Comparison of ENCODE assay signal across 8 cellular contexts in the genomic region with DNA sequence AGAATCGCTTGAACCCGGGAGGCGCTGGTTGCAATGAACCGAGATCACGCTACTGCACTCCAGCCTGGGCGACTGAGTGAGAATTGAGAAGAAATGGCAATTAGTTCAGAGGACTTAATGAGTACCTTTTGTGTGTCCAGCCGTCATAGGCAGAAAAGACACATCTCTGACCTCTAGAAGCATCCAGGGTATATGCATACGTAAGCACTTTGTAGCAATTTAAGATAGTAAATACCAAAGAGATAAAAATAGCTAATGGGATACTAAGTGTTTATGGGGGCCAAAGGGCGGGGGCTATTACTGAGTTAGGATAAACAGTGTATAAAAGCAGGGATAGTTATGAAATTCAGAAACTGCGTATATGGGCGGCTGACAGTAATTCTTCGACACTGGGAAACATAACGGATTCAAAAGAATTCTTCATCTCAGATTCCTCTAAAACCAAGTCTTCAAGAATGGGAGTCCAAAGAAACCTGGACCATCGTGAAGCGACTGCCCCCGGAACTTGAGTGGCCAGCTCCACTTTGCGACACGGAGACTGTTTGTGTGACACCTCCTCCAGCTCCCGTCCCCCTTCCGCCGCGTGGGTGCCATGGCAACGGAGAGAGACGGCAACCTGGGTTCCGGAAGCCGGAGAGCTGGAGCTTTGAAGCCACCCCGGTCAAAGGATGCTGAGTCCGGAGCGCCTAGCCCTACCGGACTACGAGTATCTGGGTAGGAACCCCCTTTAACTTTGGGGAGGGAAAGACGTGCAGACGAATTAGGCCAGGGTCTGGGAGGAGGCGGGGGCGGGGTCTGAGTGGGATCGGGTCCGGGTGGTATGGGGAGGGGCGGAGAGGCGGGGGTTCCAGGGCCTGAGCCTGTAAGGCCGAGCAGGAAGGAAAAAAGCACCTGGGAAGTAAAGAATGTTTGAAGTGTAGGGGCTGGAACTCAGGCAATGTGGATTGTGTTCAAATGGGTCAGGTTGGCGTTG. TPM values are rescaled to one million over a fixed set of nuclear protein-coding genes. Genes with fewer than 3 reads are reported as not detected.
DNase-seq lines count a peak whose midpoint lies in the region; TF ChIP-seq lines count a peak whose summit lies in the region.

A gene with protein sequence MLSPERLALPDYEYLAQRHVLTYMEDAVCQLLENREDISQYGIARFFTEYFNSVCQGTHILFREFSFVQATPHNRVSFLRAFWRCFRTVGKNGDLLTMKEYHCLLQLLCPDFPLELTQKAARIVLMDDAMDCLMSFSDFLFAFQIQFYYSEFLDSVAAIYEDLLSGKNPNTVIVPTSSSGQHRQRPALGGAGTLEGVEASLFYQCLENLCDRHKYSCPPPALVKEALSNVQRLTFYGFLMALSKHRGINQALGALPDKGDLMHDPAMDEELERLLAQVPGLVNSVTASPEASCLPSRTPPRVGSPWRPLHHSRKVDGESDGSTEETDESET (plus strand): TSS at position 624 of the 973 bp plus-strand sequence. CDS start 45 bp downstream, at position 669.

- H3K36me3 Mint-ChIP-seq in nephron progenitor cell (ENCODE audit: low read depth), result peaks cover 14% of the 10 kb centered on the region
- H3K36me3 Mint-ChIP-seq in stimulated activated naive CD8-positive, alpha-beta T cell treated with anti-CD3 and anti-CD28 coated beads, Interleukin-15, Interleukin-2, amounts not matched to agents 100 ng/mL and 50 ng/mL, for 24 hours (ENCODE audit: low read depth), result peaks cover 5% of the 10 kb centered on the region

- peaks cover 4% of the 10 kb centered on the region for H3K9me3 Mint-ChIP-seq in nephron progenitor cell
- no peaks in the 10 kb centered on the region for H3K9me3 Mint-ChIP-seq in stimulated activated naive CD8-positive, alpha-beta T cell treated with anti-CD3 and anti-CD28 coated beads, Interleukin-15, Interleukin-2, amounts not matched to agents 100 ng/mL and 50 ng/mL, for 24 hours

- H3K27me3 Mint-ChIP-seq in nephron progenitor cell (ENCODE audit: low read depth, poor library complexity), result peaks cover 15% of the 10 kb centered on the region
- H3K27me3 Mint-ChIP-seq in stimulated activated naive CD8-positive, alpha-beta T cell treated with anti-CD3 and anti-CD28 coated beads, Interleukin-15, Interleukin-2, amounts not matched to agents 100 ng/mL and 50 ng/mL, for 24 hours, result peaks cover 6% of the 10 kb centered on the region

- H3K4me3 ChIP-seq in H7 (ENCODE audit: insufficient read depth, low read depth, low read length) (peak within 1 kb of the TSS; percentile 59), MG63 (peak within 1 kb of the TSS; percentile 73)

- H3K27me3 ChIP-seq in H7 (ENCODE audit: control insufficient read depth, insufficient read depth, low read length), result no peaks in the 10 kb centered on the region
- H3K27me3 ChIP-seq in MG63, result no peaks in the 10 kb centered on the region

- DNase-seq in EH (ENCODE audit: low read depth) (peak; percentile 92), H7 (peak; percentile 95), MG63 (peak; percentile 93), SHP77 (lab: John Stamatoyannopoulos, UW) (peak; percentile 92 to 96), activated gamma-delta T cell (lab: John Stamatoyannopoulos, UW) (peak; percentile 79), fibroblast of the conjunctiva (ENCODE audit: low read depth) (peak; percentile 85), nephron progenitor cell (peak; percentile 95)

- H3K4me3 Mint-ChIP-seq in nephron progenitor cell, result peak within 1 kb of the TSS; percentile 97
- H3K4me3 Mint-ChIP-seq in stimulated activated naive CD8-positive, alpha-beta T cell treated with anti-CD3 and anti-CD28 coated beads, Interleukin-15, Interleukin-2, amounts not matched to agents 100 ng/mL and 50 ng/mL, for 24 hours, result peak within 1 kb of the TSS; percentile 92

- no peaks in the 10 kb centered on the region for H3K36me3 ChIP-seq in H7 (replicated peaks; ENCODE audit: control insufficient read depth, insufficient read depth, low read length)
- H3K36me3 ChIP-seq in MG63, result no peaks in the 10 kb centered on the region

- TF ChIP-seq CTCF in nephron progenitor cell (IDR thresholded peaks at IDR 0.05), result no peak

- no peaks in the 10 kb centered on the region for H3K9me3 ChIP-seq in MG63

- peak within 1 kb of the TSS; percentile 96 for H3K27ac Mint-ChIP-seq in nephron progenitor cell
- H3K27ac Mint-ChIP-seq in stimulated activated naive CD8-positive, alpha-beta T cell treated with anti-CD3 and anti-CD28 coated beads, Interleukin-15, Interleukin-2, amounts not matched to agents 100 ng/mL and 50 ng/mL, for 24 hours, result peak within 1 kb of the TSS; percentile 93

- H3K4me1 Mint-ChIP-seq in nephron progenitor cell, result peaks cover 27% of the 10 kb centered on the region
- H3K4me1 Mint-ChIP-seq in stimulated activated naive CD8-positive, alpha-beta T cell treated with anti-CD3 and anti-CD28 coated beads, Interleukin-15, Interleukin-2, amounts not matched to agents 100 ng/mL and 50 ng/mL, for 24 hours (ENCODE audit: low read depth), result peaks cover 17% of the 10 kb centered on the region

RNA-seq across cellular contexts. Expression of the gene that starts here (rescaled TPM):
- 21.0 and 29.3 TPM in 2 replicates for total RNA-seq in H7 (2014; rRNA removed; shearing (Covaris generic))
- 1.6 and 5.2 TPM in 2 replicates for total RNA-seq in MG63 (2014; rRNA removed; shearing (Covaris generic); ENCODE audit: low replicate concordance)

Comparison
In these comparisons a context has a peak if more than half of its experiments do, and no peak if none do; other contexts are left out.
1. Peak in every context shown above with its lines: DNase-seq and H3K4me3 ChIP-seq.